In the genomic region with DNA sequence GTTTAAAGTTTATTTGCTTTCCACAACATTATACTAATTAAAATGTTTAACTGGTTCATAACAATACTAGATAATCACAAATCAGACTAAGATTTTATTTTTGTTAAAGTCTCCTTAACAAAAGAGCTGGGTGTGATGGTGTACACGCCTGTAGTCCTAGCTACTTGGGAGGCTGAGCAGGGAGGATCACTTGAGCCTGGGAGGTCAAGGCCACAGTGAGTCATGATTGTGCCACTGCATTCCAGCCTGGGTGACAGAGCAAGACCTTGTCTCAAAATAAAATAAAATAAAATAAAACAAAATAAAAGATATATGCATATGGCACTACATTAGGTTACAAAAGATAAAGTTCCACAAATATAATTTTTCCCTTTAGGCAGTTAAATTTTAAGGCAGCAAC, we compare ENCODE assay signal across 16 cellular contexts.
"Had no signal": no experiment of that assay in that cellular context is flagged by ENCODE, and none has a peak within 500 bp of the region (broad histone marks: within the 10 kb centered on the region; RNA-seq: fewer than 3 reads in every experiment).

No MANE protein-coding gene starts in this region.

- DNase-seq: activated CD4-positive, alpha-beta memory T cell treated with anti-CD3 and anti-CD28 coated beads, Interleukin-2, amount 10 ng/mL, durations not matched to agents 7 days and 5 days; activated CD4-positive, alpha-beta T cell treated with anti-CD3 and anti-CD28 coated beads for 36 hours; activated effector memory CD4-positive, alpha-beta T cell treated with anti-CD3 and anti-CD28 coated beads, Interleukin-2, amount 50 U/mL, for 16 hours; activated T-cell treated with anti-CD3 and anti-CD28 coated beads, Interleukin-2, amount 50 U/mL, for 4 hours; cortex of kidney; esophagus squamous epithelium; foreskin keratinocyte; spleen; stimulated activated CD4-positive, alpha-beta T cell treated with anti-CD3 and anti-CD28 coated beads, Interleukin-4, amount 100 ng/mL, for 4 hours had no signal

- H3K9me3 ChIP-seq: ascending aorta, esophagus squamous epithelium, spleen had no signal

- H3K4me3 Mint-ChIP-seq: activated CD4-positive, alpha-beta memory T cell treated with anti-CD3 and anti-CD28 coated beads, Interleukin-2, amount 10 ng/mL, durations not matched to agents 7 days and 5 days; activated CD4-positive, alpha-beta T cell treated with anti-CD3 and anti-CD28 coated beads for 36 hours; activated naive CD4-positive, alpha-beta T cell treated with anti-CD3 and anti-CD28 coated beads, Interleukin-2, amount 50 U/mL, for 24 hours; activated T-cell treated with anti-CD3 and anti-CD28 coated beads, Interleukin-2, amount 50 U/mL, for 4 hours; natural killer cell treated with Interleukin-12 subunit alpha and Interleukin-12 subunit beta and Interleukin-15 and Interleukin-18, amount 100 ng/mL, for 72 hours; stimulated activated memory B cell treated with anti-CD40 and anti-IgM and Interleukin-4, amounts not matched to agents 10 μg/mL and 1 μg/mL and 100 μg/mL, for 72 hours; WTC11 had no signal

- H3K9me3 Mint-ChIP-seq: activated CD4-positive, alpha-beta memory T cell treated with anti-CD3 and anti-CD28 coated beads, Interleukin-2, amount 10 ng/mL, durations not matched to agents 7 days and 5 days; activated naive CD4-positive, alpha-beta T cell treated with anti-CD3 and anti-CD28 coated beads, Interleukin-2, amount 50 U/mL, for 24 hours; activated T-cell treated with anti-CD3 and anti-CD28 coated beads, Interleukin-2, amount 50 U/mL, for 4 hours; natural killer cell treated with Interleukin-12 subunit alpha and Interleukin-12 subunit beta and Interleukin-15 and Interleukin-18, amount 100 ng/mL, for 72 hours; stimulated activated memory B cell treated with anti-CD40 and anti-IgM and Interleukin-4, amounts not matched to agents 10 μg/mL and 1 μg/mL and 100 μg/mL, for 72 hours; WTC11 had no signal

- H3K4me3 ChIP-seq: ascending aorta, esophagus squamous epithelium, lung, spleen had no signal

- H3K27ac Mint-ChIP-seq: activated CD4-positive, alpha-beta memory T cell treated with anti-CD3 and anti-CD28 coated beads, Interleukin-2, amount 10 ng/mL, durations not matched to agents 7 days and 5 days; activated CD4-positive, alpha-beta T cell treated with anti-CD3 and anti-CD28 coated beads for 36 hours; activated naive CD4-positive, alpha-beta T cell treated with anti-CD3 and anti-CD28 coated beads, Interleukin-2, amount 50 U/mL, for 24 hours; natural killer cell treated with Interleukin-12 subunit alpha and Interleukin-12 subunit beta and Interleukin-15 and Interleukin-18, amount 100 ng/mL, for 72 hours; stimulated activated memory B cell treated with anti-CD40 and anti-IgM and Interleukin-4, amounts not matched to agents 10 μg/mL and 1 μg/mL and 100 μg/mL, for 72 hours; WTC11 had no signal

- ATAC-seq: foreskin keratinocyte; left lobe of liver; stimulated activated memory B cell treated with anti-CD40 and anti-IgM and Interleukin-4, amounts not matched to agents 10 μg/mL and 1 μg/mL and 100 μg/mL, for 72 hours; WTC11 had no signal

- H3K27me3 ChIP-seq: ascending aorta, esophagus squamous epithelium, foreskin keratinocyte, spleen had no signal

- H3K36me3 ChIP-seq: ascending aorta had no signal

- H3K27me3 Mint-ChIP-seq: activated CD4-positive, alpha-beta memory T cell treated with anti-CD3 and anti-CD28 coated beads, Interleukin-2, amount 10 ng/mL, durations not matched to agents 7 days and 5 days; activated CD4-positive, alpha-beta T cell treated with anti-CD3 and anti-CD28 coated beads for 36 hours; activated naive CD4-positive, alpha-beta T cell treated with anti-CD3 and anti-CD28 coated beads, Interleukin-2, amount 50 U/mL, for 24 hours; natural killer cell treated with Interleukin-12 subunit alpha and Interleukin-12 subunit beta and Interleukin-15 and Interleukin-18, amount 100 ng/mL, for 72 hours; stimulated activated memory B cell treated with anti-CD40 and anti-IgM and Interleukin-4, amounts not matched to agents 10 μg/mL and 1 μg/mL and 100 μg/mL, for 72 hours had no signal

- H3K36me3 Mint-ChIP-seq: activated naive CD4-positive, alpha-beta T cell treated with anti-CD3 and anti-CD28 coated beads, Interleukin-2, amount 50 U/mL, for 24 hours; natural killer cell treated with Interleukin-12 subunit alpha and Interleukin-12 subunit beta and Interleukin-15 and Interleukin-18, amount 100 ng/mL, for 72 hours; stimulated activated memory B cell treated with anti-CD40 and anti-IgM and Interleukin-4, amounts not matched to agents 10 μg/mL and 1 μg/mL and 100 μg/mL, for 72 hours had no signal

- H3K27ac ChIP-seq: ascending aorta, esophagus squamous epithelium, foreskin keratinocyte, spleen had no signal
